8 cellular contexts compared by ENCODE assay signal in genomic region chr6:95091823-95092436, GRCh38.
DNase-seq lines count a peak whose midpoint lies in the region; ATAC-seq and TF ChIP-seq lines count a peak whose summit lies in the region.

No MANE protein-coding gene starts in this region.

- H4K5ac ChIP-seq in mesendoderm (ENCODE audit: low read length), result no peak overlapping the region

- no peaks in the 10 kb centered on the region for H3K9me3 Mint-ChIP-seq in stimulated activated memory B cell treated with anti-CD40 and anti-IgM and Interleukin-4, amounts not matched to agents 10 μg/mL and 1 μg/mL and 100 μg/mL, for 72 hours

- no CpG with 5 or more reads among the region's 5 CpGs for WGBS in mesendoderm (ENCODE audit: extremely low coverage, insufficient coverage, low lambda C conversion rate)

- no peaks in the 10 kb centered on the region for H3K79me1 ChIP-seq in mesendoderm (ENCODE audit: low read length)

- H3K4me2 ChIP-seq in mesendoderm (ENCODE audit: low read length), result no peak overlapping the region

- no peak overlapping the region for H3K4me3 ChIP-seq in mesendoderm (ENCODE audit: low read length)

- peak; percentile 41 for TF ChIP-seq CTCF in GM20000 (IDR thresholded peaks at IDR 0.05; ENCODE audit: extremely low read depth, missing control alignments)

- H3K36me3 ChIP-seq in mesendoderm (ENCODE audit: control insufficient read depth, insufficient read depth, low read length), result no peaks in the 10 kb centered on the region

- peak; percentile 57 for DNase-seq in DMS53 treated with DMSO at 0.1 percent for 48 hours (lab: John Stamatoyannopoulos, UW; ENCODE audit: unreplicated experiment)
- DNase-seq in GM20000 (ENCODE audit: low spot score), result peak; percentile 18
- DNase-seq in NCI-H748 (lab: John Stamatoyannopoulos, UW; ENCODE audit: unreplicated experiment), result peak; percentile 85
- peak; percentile 70 for DNase-seq in cerebellar cortex (ENCODE audit: low spot score)
- peak; percentile 69 for DNase-seq in mesendoderm
- DNase-seq in occipital lobe (lab: John Stamatoyannopoulos, UW), result no peak

- no peaks in the 10 kb centered on the region for H3K4me1 Mint-ChIP-seq in stimulated activated memory B cell treated with anti-CD40 and anti-IgM and Interleukin-4, amounts not matched to agents 10 μg/mL and 1 μg/mL and 100 μg/mL, for 72 hours

- no peaks in the 10 kb centered on the region for H3K36me3 Mint-ChIP-seq in stimulated activated memory B cell treated with anti-CD40 and anti-IgM and Interleukin-4, amounts not matched to agents 10 μg/mL and 1 μg/mL and 100 μg/mL, for 72 hours

- H3K79me2 ChIP-seq in mesendoderm (ENCODE audit: control insufficient read depth, insufficient read depth, low read length), result no peaks in the 10 kb centered on the region

- H2BK5ac ChIP-seq in mesendoderm (ENCODE audit: low read length), result no peak overlapping the region

- no peak overlapping the region for H3K27ac Mint-ChIP-seq in stimulated activated memory B cell treated with anti-CD40 and anti-IgM and Interleukin-4, amounts not matched to agents 10 μg/mL and 1 μg/mL and 100 μg/mL, for 72 hours

- no peak overlapping the region for H3K23ac ChIP-seq in mesendoderm (ENCODE audit: low read length)

- H3K4me3 Mint-ChIP-seq in stimulated activated memory B cell treated with anti-CD40 and anti-IgM and Interleukin-4, amounts not matched to agents 10 μg/mL and 1 μg/mL and 100 μg/mL, for 72 hours, result no peak overlapping the region

- H3K18ac ChIP-seq in mesendoderm (ENCODE audit: low read length), result no peak overlapping the region

- no peaks in the 10 kb centered on the region for H3K27me3 Mint-ChIP-seq in stimulated activated memory B cell treated with anti-CD40 and anti-IgM and Interleukin-4, amounts not matched to agents 10 μg/mL and 1 μg/mL and 100 μg/mL, for 72 hours

- peak; percentile 85 for ATAC-seq in HG03521 (IDR thresholded peaks at IDR 0.05; ENCODE audit: unreplicated experiment)
- ATAC-seq in stimulated activated memory B cell treated with anti-CD40 and anti-IgM and Interleukin-4, amounts not matched to agents 10 μg/mL and 1 μg/mL and 100 μg/mL, for 72 hours, result no peak

- H2BK120ac ChIP-seq in mesendoderm (ENCODE audit: low read depth, low read length), result no peak overlapping the region

- no peak overlapping the region for H3K4ac ChIP-seq in mesendoderm (ENCODE audit: low read depth, low read length)

- no peak overlapping the region for H3K9ac ChIP-seq in mesendoderm (ENCODE audit: low read length)

- H2BK15ac ChIP-seq in mesendoderm (replicated peaks; ENCODE audit: low read depth), result no peak overlapping the region

- no peaks in the 10 kb centered on the region for H3K27me3 ChIP-seq in mesendoderm (ENCODE audit: insufficient read depth, low read length, poor library complexity)

- no peaks in the 10 kb centered on the region for H3K4me1 ChIP-seq in mesendoderm (ENCODE audit: control insufficient read depth, low read depth, low read length)

- H3K56ac ChIP-seq in mesendoderm (ENCODE audit: low read length), result no peak overlapping the region

- no peak overlapping the region for H3K27ac ChIP-seq in mesendoderm (ENCODE audit: low read depth, low read length)

- H2AK5ac ChIP-seq in mesendoderm (ENCODE audit: low read length), result no peak overlapping the region

- no peak overlapping the region for H4K8ac ChIP-seq in mesendoderm (ENCODE audit: low read depth, low read length)
